8 cellular contexts compared by ENCODE assay signal in genomic region chr20:50191065-50191565, GRCh38. TPM values are rescaled to one million over a fixed set of nuclear protein-coding genes. Genes with fewer than 3 reads are reported as not detected.
DNase-seq lines count a peak whose midpoint lies in the region; ATAC-seq and TF ChIP-seq lines count a peak whose summit lies in the region.

No MANE protein-coding gene starts in this region.

- H3K9ac ChIP-seq in neural progenitor cell = no peak overlapping the region

- H3K9me3 ChIP-seq in esophagus squamous epithelium = no peaks in the 10 kb centered on the region
- no peaks in the 10 kb centered on the region for H3K9me3 ChIP-seq in neural progenitor cell (ENCODE audit: low read depth)
- no peaks in the 10 kb centered on the region for H3K9me3 ChIP-seq in thoracic aorta

- H3K36me3 Mint-ChIP-seq in HFFc6 (ENCODE audit: low read depth) (peaks cover 26% of the 10 kb centered on the region), neural progenitor cell (no peaks in the 10 kb centered on the region)

- H4K20me1 ChIP-seq in neural progenitor cell (ENCODE audit: low read depth) = peaks cover 15% of the 10 kb centered on the region

- no peak for TF ChIP-seq CTCF in HFFc6 (IDR thresholded peaks at IDR 0.05)
- no peak for TF ChIP-seq CTCF in esophagus squamous epithelium (IDR thresholded peaks at IDR 0.05)
- TF ChIP-seq CTCF in neural progenitor cell (IDR thresholded peaks at IDR 0.05) = no peak
- no peak for TF ChIP-seq CTCF in thoracic aorta (IDR thresholded peaks at IDR 0.05)

- H3K36me3 ChIP-seq in esophagus squamous epithelium (peaks cover 0 to 15% (median 4%) of the 10 kb centered on the region in 3 donors), neural progenitor cell (no peaks in the 10 kb centered on the region), thoracic aorta (peaks cover 15% of the 10 kb centered on the region)

- H3K4me3 ChIP-seq in esophagus squamous epithelium (peak overlapping the region; percentile 68 to 98 (median 82)), neural progenitor cell (peak overlapping the region; percentile 89), thoracic aorta (peak overlapping the region; percentile 79)

- H2AFZ ChIP-seq in neural progenitor cell (replicated peaks) = peak overlapping the region; percentile 92

- no peaks in the 10 kb centered on the region for H3K79me2 ChIP-seq in neural progenitor cell (ENCODE audit: low read depth)

- H3K4me1 ChIP-seq in esophagus squamous epithelium (peaks cover 22 to 61% (median 32%) of the 10 kb centered on the region in 3 donors), neural progenitor cell (peaks cover 12% of the 10 kb centered on the region), thoracic aorta (ENCODE audit: control insufficient read depth in 1 of 2, low read depth in 2 of 2) (peaks cover 15 to 38% of the 10 kb centered on the region in 2 donors)

- H3K4me1 Mint-ChIP-seq in HFFc6 (ENCODE audit: low read depth) (peaks cover 41% of the 10 kb centered on the region), neural progenitor cell (peaks cover 28% of the 10 kb centered on the region)

- no peak overlapping the region for H3K27ac Mint-ChIP-seq in HFFc6
- H3K27ac Mint-ChIP-seq in neural progenitor cell = no peak overlapping the region

- intact Hi-C loops in esophagus squamous epithelium (cut with DNase I) = no loop called here

- H3K27ac ChIP-seq in esophagus squamous epithelium (peak overlapping the region; percentile 92 to 100 (median 98)), neural progenitor cell (no peak overlapping the region), thoracic aorta (peak overlapping the region; percentile 93 to 99)

- TF ChIP-seq POLR2A in esophagus squamous epithelium (IDR thresholded peaks at IDR 0.05) = no peak

- peak; percentile 2 for ATAC-seq in thoracic aorta (ENCODE audit: insufficient number of reproducible peaks, low FRiP score, low read depth)

- peak overlapping the region; percentile 64 for H3K4me3 Mint-ChIP-seq in HFFc6
- peak overlapping the region; percentile 83 for H3K4me3 Mint-ChIP-seq in neural progenitor cell

- H3K27me3 Mint-ChIP-seq in HFFc6 (ENCODE audit: insufficient read depth) (peaks cover 14% of the 10 kb centered on the region), neural progenitor cell (ENCODE audit: insufficient read depth, low read depth) (peaks cover 19% of the 10 kb centered on the region)

- H3K27me3 ChIP-seq in esophagus squamous epithelium (no peaks in the 10 kb centered on the region), neural progenitor cell (peaks cover 44% of the 10 kb centered on the region), thoracic aorta (replicated peaks; ENCODE audit: insufficient read depth) (no peaks in the 10 kb centered on the region)

- 0% methylated on average over 8 of the region's 73 CpGs; no CpG with 5 or more reads in 1 of the 2 donors for WGBS in esophagus squamous epithelium, 2 donors

- H3K9me3 Mint-ChIP-seq in HFFc6 = no peaks in the 10 kb centered on the region
- H3K9me3 Mint-ChIP-seq in neural progenitor cell = no peaks in the 10 kb centered on the region

- peak; percentile 66 for DNase-seq in ELR (ENCODE audit: low read depth)
- peak; percentile 44 for DNase-seq in HFFc6
- peak; percentile 75 to 76 for DNase-seq in NOMO-1 (lab: John Stamatoyannopoulos, UW; ENCODE audit: unreplicated experiment in 2 of 2)
- peak; percentile 55 for DNase-seq in activated T-cell treated with anti-CD3 and anti-CD28 coated beads for 48 hours (ENCODE audit: low read depth)
- no peak for DNase-seq in esophagus squamous epithelium (lab: John Stamatoyannopoulos, UW)
- DNase-seq in neural progenitor cell (ENCODE audit: low spot score) = no peak
- no peak for DNase-seq in thoracic aorta (ENCODE audit: low spot score)
- no peak for DNase-seq in HT-29 (ENCODE audit: low spot score)

- peaks cover 11% of the 10 kb centered on the region for H3F3A ChIP-seq in neural progenitor cell (ENCODE audit: low read depth)

- peak overlapping the region; percentile 99 for H3K4me2 ChIP-seq in neural progenitor cell

RNA-seq across cellular contexts. Expression of gene CEBPB, which starts 0.5 kb away (rescaled TPM):
- total RNA-seq in HFFc6 (2021; fragmentation: NEBNext Ultra II Directional; extraction: Animal tissue kit (Norgen Biotek cat#: 25700)) = 10 to 100 TPM; 57.9 to 62.8 (median 59.8) TPM
- total RNA-seq in esophagus squamous epithelium = 10 to 100 TPM; 31.3 to 46.5 (median 38.2) TPM
- 1.8 and 2.9 TPM in 2 replicates for total RNA-seq in neural progenitor cell (ENCODE audit: low replicate concordance)
- total RNA-seq in thoracic aorta = 100 to 1,000 TPM; 113 to 255 TPM
- total RNA-seq in HT-29 (2014; rRNA removed; shearing (Covaris generic)) = 177 and 178 TPM in 2 replicates

RNA-seq across cellular contexts. Expression of gene PEDS1, which starts 37.6 kb away (rescaled TPM):
- total RNA-seq in HFFc6 (2021; fragmentation: NEBNext Ultra II Directional; extraction: Animal tissue kit (Norgen Biotek cat#: 25700)) = 10 to 100 TPM; 25.8 to 29.8 (median 27.8) TPM
- total RNA-seq in esophagus squamous epithelium (10 to 100 TPM; 32.8 to 54.0 (median 46.7) TPM), neural progenitor cell (ENCODE audit: low replicate concordance) (9.5 and 21.6 TPM in 2 replicates), thoracic aorta (10 to 100 TPM; 21.2 to 34.3 TPM)
- total RNA-seq in HT-29 (2014; rRNA removed; shearing (Covaris generic)) = 98.1 and 98.6 TPM in 2 replicates

Comparison
In these comparisons a context has a peak if more than half of its experiments do, and no peak if none do; other contexts are left out.
1. DNase-seq: peak in ELR (single experiment), HFFc6 (single experiment), NOMO-1 (2 of 2) and activated T-cell treated with anti-CD3 and anti-CD28 coated beads for 48 hours (single experiment); none in esophagus squamous epithelium (single experiment), neural progenitor cell (single experiment), thoracic aorta (single experiment) and HT-29 (single experiment).
2. Peak in every context shown above with its lines, with median percentiles within 50 percentile points of each other: H3K4me3 ChIP-seq.